8 cellular contexts compared by ENCODE assay signal in genomic region chr13:75695908-75696307, GRCh38. TPM values are rescaled to one million over a fixed set of nuclear protein-coding genes. Genes with fewer than 3 reads are reported as not detected.
DNase-seq lines count a peak whose midpoint lies in the region; TF ChIP-seq lines count a peak whose summit lies in the region.
"Not testable (repeated sequence)": the region's sequence is repeated elsewhere in the genome, so short reads cannot be mapped to it uniquely, and the experiment has no call there.

No MANE protein-coding gene starts in this region.

- peaks cover 16% of the 10 kb centered on the region for H3K9me3 Mint-ChIP-seq in nephron

- not testable (repeated sequence) for H3K27me3 Mint-ChIP-seq in nephron (ENCODE audit: low read depth)

- H3K4me1 Mint-ChIP-seq in nephron = not testable (repeated sequence)

- peak overlapping the region; percentile 17 to 51 (median 32) for H3K27ac Mint-ChIP-seq in nephron

- peak; percentile 93 to 96 (median 93) for TF ChIP-seq CTCF in nephron (IDR thresholded peaks at IDR 0.05; ENCODE audit: unreplicated experiment in 3 of 3)

- H3K4me3 Mint-ChIP-seq in nephron = not testable (repeated sequence)

- peaks cover 14% of the 10 kb centered on the region for H3K36me3 Mint-ChIP-seq in nephron (ENCODE audit: low read depth)

- DNase-seq in DMS153 treated with DMSO at 0.1 percent for 48 hours (lab: John Stamatoyannopoulos, UW; ENCODE audit: unreplicated experiment) = peak; percentile 11
- peak; percentile 32 for DNase-seq in H4 (ENCODE audit: low spot score)
- DNase-seq in NCI-H1092 (lab: John Stamatoyannopoulos, UW) = peak; percentile 54
- DNase-seq in SKM-1 treated with dmso at 0.1 percent for 144 hours (lab: John Stamatoyannopoulos, UW; ENCODE audit: unreplicated experiment) = peak; percentile 40
- DNase-seq in activated gamma-delta T cell treated with Interleukin-2 at 50 U/mL for 16 hours = peak; percentile 71
- DNase-seq in fibroblast of the conjunctiva (ENCODE audit: low read depth) = peak; percentile 59
- DNase-seq in stimulated activated CD8-positive, alpha-beta memory T cell treated with anti-CD3 and anti-CD28 coated beads, Interleukin-7, amount 100 ng/mL, for 4 hours (ENCODE audit: low read depth in 2 of 2) = peak; percentile 50 to 62

RNA-seq across cellular contexts. Expression of gene LMO7, which starts 59.8 kb away (rescaled TPM):
- total RNA-seq in H4 (2014; rRNA removed; shearing (Covaris generic)) = 8.8 and 14.1 TPM in 2 replicates

Comparison
In these comparisons a context has a peak if more than half of its experiments do, and no peak if none do; other contexts are left out.
1. Peak in every context shown above with its lines: DNase-seq.
2. DNase-seq: peak in every context shown above with its lines; median percentile 71 in activated gamma-delta T cell treated with Interleukin-2 at 50 U/mL for 16 hours; 59 in fibroblast of the conjunctiva; 56 in stimulated activated CD8-positive, alpha-beta memory T cell treated with anti-CD3 and anti-CD28 coated beads, Interleukin-7, amount 100 ng/mL, for 4 hours; 54 in NCI-H1092; 40 in SKM-1 treated with dmso at 0.1 percent for 144 hours; 32 in H4; 11 in DMS153 treated with DMSO at 0.1 percent for 48 hours.